Comparison of ENCODE assay signal across 8 cellular contexts in the genomic region with DNA sequence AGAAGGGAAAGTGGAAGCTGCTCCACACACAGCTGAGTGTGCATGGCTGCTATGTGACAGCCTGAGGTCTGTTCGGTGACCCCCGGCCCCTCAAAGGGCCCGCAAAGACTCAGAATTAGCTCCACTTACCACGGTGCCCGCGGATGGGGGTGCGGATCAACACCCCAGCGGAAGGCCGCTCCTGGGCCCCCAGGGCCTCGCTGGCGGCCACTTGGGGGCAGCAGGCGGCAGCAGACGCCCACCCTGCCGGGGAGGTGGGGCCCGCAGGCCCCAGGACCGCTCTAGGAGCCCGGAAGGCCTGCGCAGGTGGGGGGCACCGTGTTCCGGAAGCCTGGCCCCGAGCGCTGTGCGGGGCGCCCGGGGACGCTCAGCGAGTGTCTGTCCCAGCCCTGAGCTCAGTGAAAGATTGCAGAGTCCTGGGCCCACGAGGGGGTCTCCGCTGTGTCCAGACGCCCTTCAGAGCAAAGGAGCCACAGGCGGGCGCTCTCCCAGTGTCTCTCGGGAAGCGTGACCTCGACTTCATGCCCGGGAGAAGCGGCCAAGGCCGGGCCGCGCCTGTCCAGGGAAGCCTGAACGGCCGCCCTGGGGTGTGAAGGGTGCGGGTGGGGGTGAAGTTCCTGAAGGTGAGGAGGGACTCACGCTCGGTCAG.
DNase-seq lines count a peak whose midpoint lies in the region; ATAC-seq and TF ChIP-seq lines count a peak whose summit lies in the region.

No MANE protein-coding gene starts in this region.

- H3K27me3 Mint-ChIP-seq in CD8-positive, alpha-beta T cell (ENCODE audit: low read depth), result no peaks in the 10 kb centered on the region
- peaks cover 21% of the 10 kb centered on the region for H3K27me3 Mint-ChIP-seq in activated CD8-positive, alpha-beta memory T cell treated with anti-CD3 and anti-CD28 coated beads, Interleukin-2, amount 10 ng/mL, durations not matched to agents 7 days and 5 days

- H3K9me3 Mint-ChIP-seq in CD8-positive, alpha-beta T cell, result no peaks in the 10 kb centered on the region
- no peaks in the 10 kb centered on the region for H3K9me3 Mint-ChIP-seq in activated CD8-positive, alpha-beta memory T cell treated with anti-CD3 and anti-CD28 coated beads, Interleukin-2, amount 10 ng/mL, durations not matched to agents 7 days and 5 days (ENCODE audit: low read depth)

- peak overlapping the region; percentile 85 for H3K4me3 Mint-ChIP-seq in CD8-positive, alpha-beta T cell
- H3K4me3 Mint-ChIP-seq in activated CD8-positive, alpha-beta memory T cell treated with anti-CD3 and anti-CD28 coated beads, Interleukin-2, amount 10 ng/mL, durations not matched to agents 7 days and 5 days, result no peak overlapping the region

- no peaks in the 10 kb centered on the region for H3K36me3 ChIP-seq in CD8-positive, alpha-beta T cell (ENCODE audit: insufficient read depth, low read length)

- ATAC-seq in CD8-positive, alpha-beta T cell, result peak; percentile 97
- peak; percentile 53 for ATAC-seq in activated CD8-positive, alpha-beta memory T cell treated with anti-CD3 and anti-CD28 coated beads, Interleukin-2, amount 10 ng/mL, durations not matched to agents 7 days and 5 days
- peak; percentile 76 for ATAC-seq in left ventricle myocardium superior

- CTCF ChIA-PET in CD8-positive, alpha-beta T cell (lab: Charles Lee), result interaction anchor here (0.6 to 2.0 kb wide), 7 partner anchors 9 to 487 kb away, joined by 3 to 8 read pairs (median 3); no protein-coding TSS in a partner anchor
- CTCF ChIA-PET in activated CD8-positive, alpha-beta memory T cell treated with anti-CD3 and anti-CD28 coated beads, Interleukin-2, amount 10 ng/mL, durations not matched to agents 7 days and 5 days (lab: Charles Lee), result no interaction called here

- peak; percentile 14 to 80 (median 38) for DNase-seq in CD8-positive, alpha-beta T cell
- DNase-seq in activated CD8-positive, alpha-beta memory T cell treated with anti-CD3 and anti-CD28 coated beads, Interleukin-2, amount 10 ng/mL, durations not matched to agents 7 days and 5 days, result no peak
- DNase-seq in left ventricle myocardium superior (peak; percentile 55), retina (peak; percentile 84), NCI-H2081 (lab: John Stamatoyannopoulos, UW) (no peak), NCI-H2107 treated with DMSO at 0.1 percent for 48 hours (lab: John Stamatoyannopoulos, UW; ENCODE audit: unreplicated experiment) (no peak), NCI-H1105 (lab: John Stamatoyannopoulos, UW) (no peak)
- no peak for DNase-seq in central memory CD4-positive, alpha-beta T cell

- H3K36me3 Mint-ChIP-seq in CD8-positive, alpha-beta T cell, result no peaks in the 10 kb centered on the region
- H3K36me3 Mint-ChIP-seq in activated CD8-positive, alpha-beta memory T cell treated with anti-CD3 and anti-CD28 coated beads, Interleukin-2, amount 10 ng/mL, durations not matched to agents 7 days and 5 days, result no peaks in the 10 kb centered on the region

- H3K4me3 ChIP-seq in CD8-positive, alpha-beta T cell (ENCODE audit: low read depth, low read length), result peak overlapping the region; percentile 62

- peaks cover 16% of the 10 kb centered on the region for H3K4me1 Mint-ChIP-seq in CD8-positive, alpha-beta T cell (ENCODE audit: low read depth)
- no peaks in the 10 kb centered on the region for H3K4me1 Mint-ChIP-seq in activated CD8-positive, alpha-beta memory T cell treated with anti-CD3 and anti-CD28 coated beads, Interleukin-2, amount 10 ng/mL, durations not matched to agents 7 days and 5 days

- no peak for TF ChIP-seq CTCF in CD8-positive, alpha-beta T cell (IDR thresholded peaks at IDR 0.05)

- peak overlapping the region; percentile 93 for H3K27ac Mint-ChIP-seq in CD8-positive, alpha-beta T cell
- no peak overlapping the region for H3K27ac Mint-ChIP-seq in activated CD8-positive, alpha-beta memory T cell treated with anti-CD3 and anti-CD28 coated beads, Interleukin-2, amount 10 ng/mL, durations not matched to agents 7 days and 5 days

- no peaks in the 10 kb centered on the region for H3K27me3 ChIP-seq in CD8-positive, alpha-beta T cell (ENCODE audit: insufficient read depth, low read length)

- POLR2A ChIA-PET in CD8-positive, alpha-beta T cell (lab: Charles Lee), result interaction anchor here (0.9 to 2.3 kb wide), 3 partner anchors 9 to 1424 kb away, joined by 3 to 7 read pairs (median 3); partner anchors contain the start of gene VAPA

- peaks cover 12% of the 10 kb centered on the region for H3K4me1 ChIP-seq in CD8-positive, alpha-beta T cell (ENCODE audit: insufficient read depth, low read length)

- peak overlapping the region; percentile 59 for H3K27ac ChIP-seq in CD8-positive, alpha-beta T cell (ENCODE audit: low read depth, low read length)

- no peaks in the 10 kb centered on the region for H3K9me3 ChIP-seq in CD8-positive, alpha-beta T cell (ENCODE audit: low read length)

- intact Hi-C loops in CD8-positive, alpha-beta T cell (cut with DNase I, micrococcal nuclease), result loop anchor here (1.0 to 5.0 kb wide), 2 partner anchors 119 to 490 kb away; no protein-coding TSS in a partner anchor
- intact Hi-C loops in left ventricle myocardium superior (cut with micrococcal nuclease), result no loop called here

Comparison
In these comparisons a context has a peak if more than half of its experiments do, and no peak if none do; other contexts are left out.
1. DNase-seq: peak in CD8-positive, alpha-beta T cell (7 of 7), left ventricle myocardium superior (single experiment) and retina (single experiment); none in activated CD8-positive, alpha-beta memory T cell treated with anti-CD3 and anti-CD28 coated beads, Interleukin-2, amount 10 ng/mL, durations not matched to agents 7 days and 5 days (single experiment), NCI-H2081 (0 of 2), central memory CD4-positive, alpha-beta T cell (single experiment), NCI-H2107 treated with DMSO at 0.1 percent for 48 hours (single experiment) and NCI-H1105 (single experiment).
2. Peak in every context shown above with its lines, with median percentiles within 50 percentile points of each other: ATAC-seq.